ENCODE assay signal across 8 cellular contexts in the genomic region with DNA sequence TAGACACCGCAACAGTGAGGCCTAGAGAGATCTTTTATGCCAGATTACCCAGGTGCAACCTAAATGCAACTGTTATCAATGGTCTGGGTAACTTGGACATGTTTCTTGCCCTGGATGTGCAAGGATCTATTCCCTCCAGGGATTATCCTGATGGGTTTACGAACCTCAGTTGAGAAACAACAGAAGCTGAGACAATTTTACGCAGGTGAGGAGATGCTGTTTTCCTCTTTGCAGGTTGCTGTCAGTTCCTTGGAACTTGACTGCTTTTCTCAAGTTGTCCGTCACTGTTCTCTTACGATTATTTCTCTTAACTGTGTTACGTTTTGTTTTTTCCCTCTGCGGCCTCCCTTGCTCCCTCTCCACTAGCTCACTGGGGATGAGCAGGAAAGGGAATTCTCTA. TPM values are rescaled to one million over a fixed set of nuclear protein-coding genes. Genes with fewer than 3 reads are reported as not detected.
DNase-seq lines count a peak whose midpoint lies in the region; ATAC-seq and TF ChIP-seq lines count a peak whose summit lies in the region.

No MANE protein-coding gene starts in this region.

- no peaks in the 10 kb centered on the region for H3K27me3 Mint-ChIP-seq in activated B cell treated with CpG ODN at 0.5 μM for 24 hours

- H3K27me3 ChIP-seq in H7 (ENCODE audit: control insufficient read depth, insufficient read depth, low read length) (no peaks in the 10 kb centered on the region), right cardiac atrium (ENCODE audit: control insufficient read depth, insufficient read depth) (no peaks in the 10 kb centered on the region), skeletal muscle tissue (ENCODE audit: control insufficient read depth in 3 of 3, insufficient read depth in 3 of 3, low read length in 3 of 3) (no peaks in the 10 kb centered on the region)

- peak overlapping the region; percentile 94 to 97 (median 94) for H3K9ac ChIP-seq in skeletal muscle tissue (ENCODE audit: low read depth in 1 of 3, low read length in 3 of 3)

- POLR2A ChIA-PET in activated B cell treated with CpG ODN at 0.5 μM for 24 hours (lab: Charles Lee): interaction anchor here (1.0 to 3.6 kb wide), 8 partner anchors 11 to 278 kb away, joined by 6 to 41 read pairs (median 18); partner anchors contain the start of genes H2AZ2, MYO1G, OGDH and TBRG4

- peaks cover 34% of the 10 kb centered on the region for H3K36me3 Mint-ChIP-seq in activated B cell treated with CpG ODN at 0.5 μM for 24 hours (ENCODE audit: low read depth)

- H3K36me3 ChIP-seq in H7 (replicated peaks; ENCODE audit: control insufficient read depth, insufficient read depth, low read length) (no peaks in the 10 kb centered on the region; the same call in none of the 2 replicates), skeletal muscle tissue (ENCODE audit: control insufficient read depth in 3 of 3, insufficient read depth in 3 of 3, low read length in 3 of 3) (peaks cover 0 to 3% (median 0%) of the 10 kb centered on the region in 3 donors)

- WGBS in right cardiac atrium: 45% methylated on average over 7 of the region's 7 CpGs

- intact Hi-C loops in activated B cell treated with CpG ODN at 0.5 μM for 24 hours (cut with micrococcal nuclease): loop anchor here (2.0 kb wide), 2 partner anchors 27 to 39 kb away; no protein-coding TSS in a partner anchor
- intact Hi-C loops in right cardiac atrium (cut with DNase I): no loop called here

- peak overlapping the region; percentile 88 for H3K4me3 ChIP-seq in H7 (ENCODE audit: insufficient read depth, low read depth, low read length)
- H3K4me3 ChIP-seq in right cardiac atrium (ENCODE audit: low read length): peak overlapping the region; percentile 77
- H3K4me3 ChIP-seq in skeletal muscle tissue (ENCODE audit: low read length in 3 of 3): peak overlapping the region; percentile 80 to 99 (median 85)

- H3K9me3 ChIP-seq in right cardiac atrium (ENCODE audit: control insufficient read depth, low read length) (no peaks in the 10 kb centered on the region), skeletal muscle tissue (ENCODE audit: control insufficient read depth in 3 of 3, low read length in 3 of 3) (no peaks in the 10 kb centered on the region)

- H3K4me3 Mint-ChIP-seq in activated B cell treated with CpG ODN at 0.5 μM for 24 hours: peak overlapping the region; percentile 82

- peaks cover 72% of the 10 kb centered on the region for H3K4me1 Mint-ChIP-seq in activated B cell treated with CpG ODN at 0.5 μM for 24 hours

- DNase-seq in H7 (no peak), activated B cell treated with CpG ODN at 0.5 μM for 24 hours (no peak), right cardiac atrium (no peak), Kasumi-1 (lab: John Stamatoyannopoulos, UW) (no peak), NCI-H524 (lab: John Stamatoyannopoulos, UW) (no peak)
- no peak for DNase-seq in stimulated activated CD4-positive, alpha-beta T cell treated with anti-CD3 and anti-CD28 coated beads, Interleukin-4, amount 100 ng/mL, for 24 hours

- H3K27ac ChIP-seq in right cardiac atrium (ENCODE audit: low read length): peak overlapping the region; percentile 87
- peak overlapping the region; percentile 94 for H3K27ac ChIP-seq in skeletal muscle tissue (ENCODE audit: low read depth, low read length)

- no peaks in the 10 kb centered on the region for H3K9me3 Mint-ChIP-seq in activated B cell treated with CpG ODN at 0.5 μM for 24 hours

- no peak for ATAC-seq in activated B cell treated with CpG ODN at 0.5 μM for 24 hours (ENCODE audit: low read depth)
- ATAC-seq in right cardiac atrium: no peak
- ATAC-seq in GM18907 (IDR thresholded peaks at IDR 0.05; ENCODE audit: unreplicated experiment): no peak

- TF ChIP-seq CTCF in activated B cell treated with CpG ODN at 0.5 μM for 24 hours (IDR thresholded peaks at IDR 0.05): no peak

- H3K4me1 ChIP-seq in right cardiac atrium (ENCODE audit: control insufficient read depth, insufficient read depth, low read length) (peaks cover 2% of the 10 kb centered on the region), skeletal muscle tissue (ENCODE audit: control insufficient read depth in 3 of 3, insufficient read depth in 3 of 3, low read length in 3 of 3) (peaks cover 29 to 54% (median 47%) of the 10 kb centered on the region in 3 donors)

- H3K27ac Mint-ChIP-seq in activated B cell treated with CpG ODN at 0.5 μM for 24 hours: peak overlapping the region; percentile 77

- CTCF ChIA-PET in activated B cell treated with CpG ODN at 0.5 μM for 24 hours (lab: Charles Lee): interaction anchor here (1.4 kb wide), 1 partner anchor 27 kb away, joined by 6 read pairs; no protein-coding TSS in a partner anchor

RNA-seq across cellular contexts. Expression of gene PURB, which starts 1.4 kb away (rescaled TPM):
- total RNA-seq in H7 (2014; rRNA removed; shearing (Covaris generic)): 7.7 and 9.3 TPM in 2 replicates
- total RNA-seq in activated B cell treated with CpG ODN at 0.5 μM for 24 hours (21.3 and 23.8 TPM in 2 replicates), right cardiac atrium (10 to 100 TPM; 13.5 to 22.4 (median 14.8) TPM), skeletal muscle tissue (32.9 TPM)
- 6.9 TPM for polyA plus RNA-seq in right cardiac atrium

RNA-seq across cellular contexts. Expression of gene H2AZ2, which starts 36.1 kb away (rescaled TPM):
- 179 and 184 TPM in 2 replicates for total RNA-seq in H7 (2014; rRNA removed; shearing (Covaris generic))
- 111 and 115 TPM in 2 replicates for total RNA-seq in activated B cell treated with CpG ODN at 0.5 μM for 24 hours
- total RNA-seq in right cardiac atrium: 100 to 1,000 TPM; 195 to 233 (median 224) TPM
- 163 TPM for polyA plus RNA-seq in right cardiac atrium
- total RNA-seq in skeletal muscle tissue: 96.0 TPM
